In genomic region chr4:99506781-99507180, GRCh38 we compare ENCODE assay signal across 16 cellular contexts. TPM values are rescaled to one million over a fixed set of nuclear protein-coding genes. Genes with fewer than 3 reads are reported as not detected.
DNase-seq lines count a peak whose midpoint lies in the region; ATAC-seq and TF ChIP-seq lines count a peak whose summit lies in the region.
"Had no signal": no experiment of that assay in that cellular context is flagged by ENCODE, and none has a peak within 500 bp of the region (broad histone marks: within the 10 kb centered on the region; RNA-seq: fewer than 3 reads in every experiment).

No MANE protein-coding gene starts in this region.

- H3K36me3 Mint-ChIP-seq in T-helper 1 cell treated with Interleukin-12 subunit alpha and Interleukin-12 subunit beta and Interleukin-4 antibody, amounts not matched to agents 30 μg/mL and 1 μg/mL, for 36 hours (ENCODE audit: low read depth) = peaks cover 6% of the 10 kb centered on the region
- peaks cover 0 to 4% (median 0%) of the 10 kb centered on the region in 3 experiments; a peak in 2 of 7 replicates for H3K36me3 Mint-ChIP-seq in H9 (ENCODE audit: insufficient read depth in 1 of 3, low read depth in 3 of 3)
- no peaks in the 10 kb centered on the region for H3K36me3 Mint-ChIP-seq in T-helper 17 cell (ENCODE audit: low read depth)
- no peaks in the 10 kb centered on the region for H3K36me3 Mint-ChIP-seq in natural killer cell
- H3K36me3 Mint-ChIP-seq: mesothelial cell of epicardium had no signal

- no peak overlapping the region for H3K18ac ChIP-seq in H9 (ENCODE audit: insufficient read length, low read depth, low read length)

- H3K27me3 Mint-ChIP-seq in T-helper 1 cell treated with Interleukin-12 subunit alpha and Interleukin-12 subunit beta and Interleukin-4 antibody, amounts not matched to agents 30 μg/mL and 1 μg/mL, for 36 hours (ENCODE audit: low read depth) = peaks cover 3% of the 10 kb centered on the region
- no peaks in the 10 kb centered on the region; the same call in 1 of the 2 replicates for H3K27me3 Mint-ChIP-seq in H9 (ENCODE audit: low read depth)
- H3K27me3 Mint-ChIP-seq in T-helper 17 cell = peaks cover 5% of the 10 kb centered on the region
- H3K27me3 Mint-ChIP-seq in natural killer cell (ENCODE audit: low read depth in 2 of 2) = peaks cover 7% of the 10 kb centered on the region in 2 donors

- ATAC-seq in T-helper 17 cell (no peak), natural killer cell (no peak)

- no peak overlapping the region for H2BK20ac ChIP-seq in H9 (ENCODE audit: low read depth, low read length, poor library complexity, severe bottlenecking)

- H4K20me1 ChIP-seq in H9 (ENCODE audit: control insufficient read depth, insufficient read depth, insufficient read length) = no peaks in the 10 kb centered on the region

- H4K91ac ChIP-seq in H9 (ENCODE audit: insufficient read length, low read depth, low read length) = no peak overlapping the region

- no peak overlapping the region for H3K4ac ChIP-seq in H9 (ENCODE audit: low read depth, low read length)

- no peak overlapping the region for H3K56ac ChIP-seq in H9 (ENCODE audit: insufficient read length, low read depth, low read length)

- H3K23me2 ChIP-seq in H9 (ENCODE audit: insufficient read length, low read depth, low read length, poor library complexity, severe bottlenecking) = no peaks in the 10 kb centered on the region

- no peaks in the 10 kb centered on the region for H3K79me2 ChIP-seq in H9 (ENCODE audit: insufficient read depth, low read length)

- H2BK12ac ChIP-seq in H9 (ENCODE audit: insufficient read length, low read depth, low read length) = no peak overlapping the region

- WGBS in H9 (ENCODE audit: extremely low coverage, insufficient read length, low lambda C conversion rate) = no CpG with 5 or more reads among the region's 2 CpGs

- peaks cover 16% of the 10 kb centered on the region for H3K9me3 Mint-ChIP-seq in T-helper 1 cell treated with Interleukin-12 subunit alpha and Interleukin-12 subunit beta and Interleukin-4 antibody, amounts not matched to agents 30 μg/mL and 1 μg/mL, for 36 hours
- peaks cover 0 to 10% of the 10 kb centered on the region in 2 experiments; a peak in 3 of 5 replicates for H3K9me3 Mint-ChIP-seq in H9
- peaks cover 0 to 4% of the 10 kb centered on the region in 2 donors for H3K9me3 Mint-ChIP-seq in natural killer cell

- H3K9ac ChIP-seq in H9 (ENCODE audit: extremely low read depth, insufficient read length, low read length) = no peak overlapping the region

- H3K23ac ChIP-seq in H9 (ENCODE audit: insufficient read length, low read depth, low read length) = no peak overlapping the region

- no peak overlapping the region for H2AK5ac ChIP-seq in H9 (ENCODE audit: insufficient read length, low read length)

- H2BK15ac ChIP-seq in H9 (ENCODE audit: low read depth, low read length) = 0 out of 2 replicates have a peak overlapping the region, but pooled peaks have one; percentile 6

- no peaks in the 10 kb centered on the region for H3K27me3 ChIP-seq in H9 (ENCODE audit: insufficient read depth, low read length)

- H2BK120ac ChIP-seq in H9 (ENCODE audit: low read depth, low read length, poor library complexity, severe bottlenecking) = no peak overlapping the region

- H3K79me1 ChIP-seq in H9 (ENCODE audit: insufficient read depth, low read depth, low read length, poor library complexity, severe bottlenecking) = no peaks in the 10 kb centered on the region

- no peak for TF ChIP-seq CTCF in H9 (conservative IDR thresholded peaks at IDR 0.05)
- TF ChIP-seq CTCF in fibroblast of the aortic adventitia (IDR thresholded peaks at IDR 0.05; ENCODE audit: insufficient read depth, low read length) = no peak
- TF ChIP-seq CTCF in natural killer cell (IDR thresholded peaks at IDR 0.05) = no peak
- TF ChIP-seq CTCF in GM13977 (IDR thresholded peaks at IDR 0.05; ENCODE audit: extremely low read depth, insufficient read depth, missing control alignments) = no peak

- H2BK5ac ChIP-seq in H9 (ENCODE audit: insufficient read length, low read length) = no peak overlapping the region

- H3K4me3 Mint-ChIP-seq in T-helper 1 cell treated with Interleukin-12 subunit alpha and Interleukin-12 subunit beta and Interleukin-4 antibody, amounts not matched to agents 30 μg/mL and 1 μg/mL, for 36 hours = peak overlapping the region; percentile 52
- H3K4me3 Mint-ChIP-seq in H9 = no peak overlapping the region
- no peak overlapping the region for H3K4me3 Mint-ChIP-seq in T-helper 17 cell
- H3K4me3 Mint-ChIP-seq in natural killer cell = no peak overlapping the region
- H3K4me3 Mint-ChIP-seq: mesothelial cell of epicardium had no signal

- no peak for DNase-seq in T-helper 1 cell
- DNase-seq in H9 = no peak
- DNase-seq in T-helper 17 cell = no peak
- DNase-seq in fibroblast of the aortic adventitia (ENCODE audit: low read depth) = peak; percentile 12
- DNase-seq in natural killer cell = no peak
- DNase-seq in GM13977 (ENCODE audit: low spot score) = no peak
- no peak for DNase-seq in NCI-H2196 (lab: John Stamatoyannopoulos, UW; ENCODE audit: unreplicated experiment)
- DNase-seq: activated CD4-positive, alpha-beta T cell treated with anti-CD3 and anti-CD28 coated beads, Interleukin-2, amount 50 U/mL, for 4 hours; islet precursor cell; NCI-H510A; nucleus accumbens; T-helper 9 cell had no signal

- no peak overlapping the region for H3K4me2 ChIP-seq in H9 (ENCODE audit: insufficient read depth, insufficient read length, low read length)

- in situ Hi-C loops in GM13977 (cut with MboI; ENCODE audit: low pct_unique_long_range_greater_than_20kb, low sequenced_read_pairs, unreplicated experiment) = no loop called here

- peak overlapping the region; percentile 87 for H3K27ac Mint-ChIP-seq in T-helper 1 cell treated with Interleukin-12 subunit alpha and Interleukin-12 subunit beta and Interleukin-4 antibody, amounts not matched to agents 30 μg/mL and 1 μg/mL, for 36 hours
- H3K27ac Mint-ChIP-seq in H9 (no peak overlapping the region; a peak in 1 of 7 replicates), T-helper 17 cell (peak overlapping the region; percentile 82), natural killer cell (no peak overlapping the region)
- H3K27ac Mint-ChIP-seq: mesothelial cell of epicardium had no signal

- H3T11ph ChIP-seq in H9 (ENCODE audit: low read length) = no peak overlapping the region

- no peak overlapping the region for H3K4me3 ChIP-seq in fibroblast of the aortic adventitia (ENCODE audit: low read depth, low read length)

- no peak overlapping the region for H4K5ac ChIP-seq in H9 (ENCODE audit: insufficient read length, low read depth, low read length)

- H3K9me3 ChIP-seq in H9 (ENCODE audit: control insufficient read depth, low read depth, low read length) (no peaks in the 10 kb centered on the region), T-helper 17 cell (ENCODE audit: control insufficient read depth, low read length, poor library complexity, severe bottlenecking) (no peaks in the 10 kb centered on the region)

- H2AFZ ChIP-seq in H9 (ENCODE audit: low read length) = no peak overlapping the region

- H3K4me1 ChIP-seq in H9 (ENCODE audit: insufficient read depth, low read length) = no peaks in the 10 kb centered on the region

- H3K4me1 Mint-ChIP-seq in T-helper 1 cell treated with Interleukin-12 subunit alpha and Interleukin-12 subunit beta and Interleukin-4 antibody, amounts not matched to agents 30 μg/mL and 1 μg/mL, for 36 hours (ENCODE audit: low read depth) = peaks cover 34% of the 10 kb centered on the region
- peaks cover 10% of the 10 kb centered on the region in 2 experiments for H3K4me1 Mint-ChIP-seq in H9
- peaks cover 21% of the 10 kb centered on the region for H3K4me1 Mint-ChIP-seq in T-helper 17 cell
- peaks cover 8% of the 10 kb centered on the region in 2 donors for H3K4me1 Mint-ChIP-seq in natural killer cell
- H3K4me1 Mint-ChIP-seq: mesothelial cell of epicardium had no signal

- H3K14ac ChIP-seq in H9 (ENCODE audit: insufficient read depth, low read length) = no peak overlapping the region

- H3K27ac ChIP-seq in H9 (ENCODE audit: insufficient read length, low read depth, low read length) = no peak overlapping the region

- H4K8ac ChIP-seq in H9 (replicated peaks; ENCODE audit: insufficient read length, low read depth, low read length) = no peak overlapping the region

- intact Hi-C loops in natural killer cell (cut with micrococcal nuclease) = no loop called here

RNA-seq across cellular contexts. Expression of gene C4orf17, which starts 4.0 kb away (rescaled TPM):
- total RNA-seq in H9 (2021) (not detected in 2 replicates), T-helper 17 cell (not detected), fibroblast of the aortic adventitia (ENCODE audit: low replicate concordance) (not detected in 2 replicates), natural killer cell (not detected)
- total RNA-seq: glomerular endothelial cell, mesothelial cell of epicardium, skeletal muscle tissue had no signal

RNA-seq across cellular contexts. Expression of gene TRMT10A, which starts 57.1 kb away (rescaled TPM):
- total RNA-seq in H9 (2021) = 4.6 and 5.9 TPM in 2 replicates
- total RNA-seq in T-helper 17 cell = 1 to 10 TPM; 3.5 to 3.9 TPM
- 8.9 and 9.6 TPM in 2 replicates for total RNA-seq in fibroblast of the aortic adventitia (ENCODE audit: low replicate concordance)
- 1 to 10 TPM; 1.6 to 2.6 (median 2.2) TPM for total RNA-seq in natural killer cell

Comparison
In these comparisons a context has a peak if more than half of its experiments do, and no peak if none do; other contexts are left out.
1. H3K27ac Mint-ChIP-seq: peak in T-helper 1 cell treated with Interleukin-12 subunit alpha and Interleukin-12 subunit beta and Interleukin-4 antibody, amounts not matched to agents 30 μg/mL and 1 μg/mL, for 36 hours (single experiment) and T-helper 17 cell (single experiment); none in H9 (0 of 3) and natural killer cell (0 of 2).